Comparison of ENCODE assay signal across 18 cellular contexts in the genomic region with DNA sequence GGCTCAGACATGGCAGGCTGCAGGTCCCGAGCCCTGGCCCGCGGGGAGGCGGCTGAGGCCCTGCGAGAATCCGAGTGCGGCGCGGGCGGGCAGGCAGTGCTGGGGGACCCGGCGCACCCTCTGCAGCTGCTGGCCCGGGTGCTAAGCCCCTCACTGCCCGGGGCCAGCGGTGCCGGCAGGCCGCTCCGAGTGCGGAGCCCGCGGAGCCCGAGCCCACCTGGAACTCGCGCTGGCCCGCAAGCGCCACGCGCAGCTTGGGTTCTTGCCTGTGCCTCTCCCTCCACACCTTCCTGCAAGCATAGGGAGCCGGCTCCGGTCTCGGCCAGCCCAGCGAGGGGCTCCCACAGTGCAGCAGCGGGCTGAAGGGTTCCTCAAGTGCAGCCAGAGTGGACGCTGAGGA.
"Had no signal": no experiment of that assay in that cellular context is flagged by ENCODE, and none has a peak within 500 bp of the region (broad histone marks: within the 10 kb centered on the region; RNA-seq: fewer than 3 reads in every experiment).

No MANE protein-coding gene starts in this region.

- H3K4me3 ChIP-seq: coronary artery, dorsolateral prefrontal cortex, esophagus muscularis mucosa, gastrocnemius medialis, heart right ventricle, left lung, lower lobe of right lung, mucosa of descending colon had no signal

- H3K4me1 ChIP-seq: esophagus muscularis mucosa, foreskin keratinocyte, gastrocnemius medialis, heart right ventricle, left lung, lower lobe of right lung had no signal

- ATAC-seq: foreskin keratinocyte, gastrocnemius medialis, heart right ventricle, left cardiac atrium, left lung, left ventricle myocardium superior, lower lobe of right lung, mucosa of descending colon had no signal

- H3K9me3 ChIP-seq: gastrocnemius medialis, lower lobe of right lung, mucosa of descending colon had no signal

- DNase-seq: dermis blood vessel endothelial cell; dorsolateral prefrontal cortex; effector CD4-positive, alpha-beta T cell; effector memory CD4-positive, alpha-beta T cell; foreskin keratinocyte; gastrocnemius medialis; glutamatergic neuron; head of caudate nucleus; heart right ventricle; hippocampal formation; left cardiac atrium; left ventricle myocardium superior; lower lobe of right lung; mesenchymal stem cell; mucosa of descending colon had no signal

- H3K27me3 ChIP-seq: dorsolateral prefrontal cortex, esophagus muscularis mucosa, foreskin keratinocyte, gastrocnemius medialis, left lung had no signal

- H3K36me3 ChIP-seq: esophagus muscularis mucosa, gastrocnemius medialis, heart right ventricle, left lung, lower lobe of right lung had no signal

- H3K27ac ChIP-seq: coronary artery, dorsolateral prefrontal cortex, esophagus muscularis mucosa, foreskin keratinocyte, gastrocnemius medialis, heart right ventricle, left lung, lower lobe of right lung had no signal
